ENCODE assay signal across 22 cellular contexts in the genomic region with DNA sequence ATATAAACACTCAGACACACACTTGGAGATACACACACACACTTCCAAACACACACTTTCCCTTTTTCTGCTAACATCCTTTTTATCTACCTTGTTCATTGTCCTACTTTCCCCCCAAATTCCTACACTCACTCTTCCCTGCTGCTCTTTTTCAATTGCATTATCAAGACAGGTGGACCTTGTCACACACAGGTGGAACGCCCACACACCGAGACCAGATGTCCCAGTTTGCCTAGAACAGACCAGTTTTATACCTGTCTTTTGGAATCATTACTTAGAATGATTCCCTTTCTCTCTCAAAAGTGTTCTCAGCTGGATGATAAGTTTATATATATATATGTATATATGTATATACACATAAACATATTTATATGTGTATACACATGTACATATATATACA. TPM values are rescaled to one million over a fixed set of nuclear protein-coding genes. Genes with fewer than 3 reads are reported as not detected.
"Had no signal": no experiment of that assay in that cellular context is flagged by ENCODE, and none has a peak within 500 bp of the region (broad histone marks: within the 10 kb centered on the region; RNA-seq: fewer than 3 reads in every experiment).

No MANE protein-coding gene starts in this region.

- H3K36me3 ChIP-seq: breast epithelium had no signal

- H3K27me3 ChIP-seq: breast epithelium had no signal

- H3K9me3 ChIP-seq: breast epithelium had no signal

- ATAC-seq: activated CD8-positive, alpha-beta T cell treated with anti-CD3 and anti-CD28 coated beads for 36 hours; activated T-cell treated with anti-CD3 and anti-CD28 coated beads, Interleukin-2, amount 50 U/mL, for 72 hours; T-helper 17 cell had no signal

- H3K4me1 ChIP-seq: breast epithelium had no signal

- H3K4me3 ChIP-seq: breast epithelium had no signal

- H3K27ac ChIP-seq: breast epithelium had no signal

- DNase-seq: activated CD4-positive, CD25-positive, alpha-beta regulatory T cell; activated CD8-positive, alpha-beta memory T cell treated with anti-CD3 and anti-CD28 coated beads, Interleukin-2, amount 50 U/mL, for 4 hours; activated CD8-positive, alpha-beta T cell treated with anti-CD3 and anti-CD28 coated beads for 36 hours; activated gamma-delta T cell treated with Interleukin-2 at 50 U/mL for 16 hours; activated naive CD4-positive, alpha-beta T cell treated with anti-CD3 and anti-CD28 coated beads, Interleukin-2, amount 50 U/mL, for 16 hours; activated T-cell treated with anti-CD3 and anti-CD28 coated beads, Interleukin-2, amount 50 U/mL, for 72 hours; aorta; central memory CD4-positive, alpha-beta T cell; NCI-H1092 treated with DMSO at 0.1 percent for 48 hours; NCI-H1417 treated with DMSO at 0.1 percent for 48 hours; NCI-H1694; NCI-H2029; NCI-H2107; NCI-H2171 treated with DMSO at 0.1 percent for 48 hours; NCI-H226; NCI-H510A; NCI-H526 treated with DMSO at 0.1 percent for 48 hours; NCI-H82; SIG-M5; T-helper 17 cell; T-helper 9 cell had no signal

RNA-seq across cellular contexts. Expression of a gene that starts 50.7 kb away (rescaled TPM):
- total RNA-seq: T-helper 17 cell had no signal
